ENCODE assay signal across 8 cellular contexts in the genomic region with DNA sequence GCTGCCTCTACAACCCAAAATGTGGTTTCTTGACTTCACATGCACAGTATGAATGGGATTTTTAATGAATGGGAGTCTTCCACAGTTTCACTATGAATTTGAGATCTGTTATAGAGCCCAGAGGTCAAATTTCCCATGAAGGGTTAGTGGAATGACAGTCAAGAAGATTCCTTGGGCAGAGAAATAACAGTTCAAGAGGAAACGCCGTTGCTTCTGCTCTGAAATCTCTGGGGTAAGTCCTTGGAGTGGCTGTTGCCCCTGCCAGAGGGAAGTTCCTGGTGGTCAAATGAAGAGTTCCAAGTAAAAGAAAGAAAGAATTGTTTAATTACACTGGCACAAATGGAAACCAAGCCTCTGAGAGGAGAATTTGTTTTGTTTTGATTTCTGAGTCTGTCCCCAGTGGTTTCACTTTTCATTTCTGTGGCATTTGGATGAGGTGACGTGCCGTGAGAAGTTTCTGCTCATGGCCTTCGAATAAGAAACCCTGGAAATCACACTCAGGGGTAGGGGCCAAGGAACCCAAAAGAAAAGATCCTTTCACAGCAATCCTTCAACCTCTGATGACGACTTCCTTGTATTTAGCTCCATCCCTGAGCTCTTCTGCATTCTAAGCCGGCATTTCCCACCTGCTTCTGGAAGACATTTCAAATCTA.
A peak's percentile ranks its signal among the peaks of the same experiment; 100 is the strongest.
DNase-seq lines count a peak whose midpoint lies in the region; ATAC-seq and TF ChIP-seq lines count a peak whose summit lies in the region.

No MANE protein-coding gene starts in this region.

- peaks cover 4 to 9% of the 10 kb centered on the region in 2 donors for H3K9me3 Mint-ChIP-seq in stimulated activated naive CD8-positive, alpha-beta T cell treated with anti-CD3 and anti-CD28 coated beads, Interleukin-15, amount 100 ng/mL, for 72 hours

- no peaks in the 10 kb centered on the region for H3K27me3 ChIP-seq in duodenal mucosa (ENCODE audit: control insufficient read depth in 1 of 2, insufficient read depth in 2 of 2, low read length in 2 of 2)

- H3K4me1 ChIP-seq in duodenal mucosa (ENCODE audit: control insufficient read depth in 1 of 2, insufficient read depth in 2 of 2, low read length in 2 of 2), result peaks cover 6 to 7% of the 10 kb centered on the region in 2 donors

- peak overlapping the region; percentile 41 to 71 for H3K4me3 ChIP-seq in duodenal mucosa (ENCODE audit: low read depth in 1 of 2, low read length in 2 of 2)

- DNase-seq in AG08396 (ENCODE audit: low spot score) (peak; percentile 29), erythroblast (lab: John Stamatoyannopoulos, UW) (no peak), Kasumi-1 (lab: John Stamatoyannopoulos, UW) (no peak)
- no peak for DNase-seq in stimulated activated naive CD8-positive, alpha-beta T cell treated with anti-CD3 and anti-CD28 coated beads, Interleukin-15, amount 100 ng/mL, for 72 hours

- ATAC-seq in GM19043 (IDR thresholded peaks at IDR 0.05; ENCODE audit: low read depth, unreplicated experiment), result peak; percentile 80
- ATAC-seq in HG03442 (IDR thresholded peaks at IDR 0.05; ENCODE audit: unreplicated experiment), result peak; percentile 92
- ATAC-seq in stimulated activated naive CD8-positive, alpha-beta T cell treated with anti-CD3 and anti-CD28 coated beads, Interleukin-15, amount 100 ng/mL, for 72 hours, result no peak
- no peak for ATAC-seq in GM19328 (IDR thresholded peaks at IDR 0.05; ENCODE audit: unreplicated experiment)

- no peak overlapping the region for H3K27ac ChIP-seq in duodenal mucosa (ENCODE audit: low read depth, low read length)

- H3K9me3 ChIP-seq in duodenal mucosa (ENCODE audit: control insufficient read depth in 1 of 2, low read length in 2 of 2), result no peaks in the 10 kb centered on the region

- H3K9ac ChIP-seq in duodenal mucosa (ENCODE audit: low read depth in 1 of 2, low read length in 2 of 2), result peak overlapping the region in 1 of 2 donors; percentile 26

- H3K4me1 Mint-ChIP-seq in stimulated activated naive CD8-positive, alpha-beta T cell treated with anti-CD3 and anti-CD28 coated beads, Interleukin-15, amount 100 ng/mL, for 72 hours, result peaks cover 7% of the 10 kb centered on the region

- no peak overlapping the region for H3K27ac Mint-ChIP-seq in stimulated activated naive CD8-positive, alpha-beta T cell treated with anti-CD3 and anti-CD28 coated beads, Interleukin-15, amount 100 ng/mL, for 72 hours

- TF ChIP-seq POLR2A in erythroblast (IDR thresholded peaks at IDR 0.05; ENCODE audit: low read length), result no peak

- H3K36me3 ChIP-seq in duodenal mucosa (ENCODE audit: control insufficient read depth in 1 of 2, insufficient read depth in 2 of 2, low read length in 2 of 2), result no peaks in the 10 kb centered on the region

- peak overlapping the region; percentile 19 to 20 for H3K4me3 Mint-ChIP-seq in stimulated activated naive CD8-positive, alpha-beta T cell treated with anti-CD3 and anti-CD28 coated beads, Interleukin-15, amount 100 ng/mL, for 72 hours

- H3K27me3 Mint-ChIP-seq in stimulated activated naive CD8-positive, alpha-beta T cell treated with anti-CD3 and anti-CD28 coated beads, Interleukin-15, amount 100 ng/mL, for 72 hours, result peaks cover 19% of the 10 kb centered on the region

Comparison
In these comparisons a context has a peak if more than half of its experiments do, and no peak if none do; other contexts are left out.
1. ATAC-seq: peak in GM19043 (single experiment) and HG03442 (single experiment); none in stimulated activated naive CD8-positive, alpha-beta T cell treated with anti-CD3 and anti-CD28 coated beads, Interleukin-15, amount 100 ng/mL, for 72 hours (single experiment) and GM19328 (single experiment).